Comparison of ENCODE assay signal across 8 cellular contexts in genomic region chr2:71417300-71418202, GRCh38. TPM values are rescaled to one million over a fixed set of nuclear protein-coding genes. Genes with fewer than 3 reads are reported as not detected.
A peak's percentile ranks its signal among the peaks of the same experiment; 100 is the strongest.
DNase-seq lines count a peak whose midpoint lies in the region; ATAC-seq, FAIRE-seq and TF ChIP-seq lines count a peak whose summit lies in the region.

No MANE protein-coding gene starts in this region.

- WGBS in HUES64: 7% methylated on average over 8 of the region's 16 CpGs
- 10% methylated on average over 4 of the region's 16 CpGs for WGBS in K562 (ENCODE audit: insufficient coverage, low coverage, missing lambda C conversion rate)
- no CpG with 5 or more reads among the region's 16 CpGs for WGBS in mesendoderm (ENCODE audit: extremely low coverage, insufficient coverage, low lambda C conversion rate)

- intact Hi-C loops in K562 (cut with micrococcal nuclease): no loop called here

- TF ChIP-seq POLR2A in K562 (conservative IDR thresholded peaks at IDR 0.05): peak; percentile 57
- no peak for TF ChIP-seq POLR2A in GM18505 (IDR thresholded peaks at IDR 0.05; ENCODE audit: borderline replicate concordance, extremely low read depth, insufficient read depth, insufficient read length)

- H3K4me3 ChIP-seq in HUES64 (ENCODE audit: low read length) (peak overlapping the region; percentile 60), K562 (peak overlapping the region; percentile 23), mesendoderm (ENCODE audit: low read length) (no peak overlapping the region)

- H4K5ac ChIP-seq in mesendoderm (ENCODE audit: low read length): no peak overlapping the region

- H3K9ac ChIP-seq in HUES64 (ENCODE audit: low read depth, low read length): peak overlapping the region; percentile 90
- peak overlapping the region; percentile 68 to 69 for H3K9ac ChIP-seq in K562 (ENCODE audit: insufficient read depth in 1 of 2, low read depth in 2 of 2, low read length in 2 of 2)
- peak overlapping the region; percentile 22 for H3K9ac ChIP-seq in mesendoderm (ENCODE audit: low read length)

- TF ChIP-seq CTCF in K562 (IDR thresholded peaks at IDR 0.05 in 2 of 3, conservative IDR thresholded peaks at IDR 0.05 in 1 of 3; ENCODE audit: insufficient read depth in 2 of 3, low read depth in 1 of 3, low read length in 3 of 3): no peak

- no peak overlapping the region for H2AK5ac ChIP-seq in mesendoderm (ENCODE audit: low read length)

- H3K23ac ChIP-seq in mesendoderm (ENCODE audit: low read length): no peak overlapping the region

- peak; percentile 48 for FAIRE-seq in K562 (lab: Jason Lieb, UNC)

- ATAC-seq in K562 (peak; percentile 85), GM18505 (IDR thresholded peaks at IDR 0.05; ENCODE audit: unreplicated experiment) (no peak), GM21447 (IDR thresholded peaks at IDR 0.05; ENCODE audit: unreplicated experiment) (no peak)

- peak overlapping the region; percentile 56 for H3K4me2 ChIP-seq in K562 (ENCODE audit: insufficient read depth, low read length)
- no peak overlapping the region for H3K4me2 ChIP-seq in mesendoderm (ENCODE audit: low read length)

- no peak for TF ChIP-seq EP300 in K562 (IDR thresholded peaks at IDR 0.05; ENCODE audit: low read length)

- no peak overlapping the region for H3K18ac ChIP-seq in mesendoderm (ENCODE audit: low read length)

- H3K56ac ChIP-seq in mesendoderm (ENCODE audit: low read length): peak overlapping the region; percentile 25

- H2BK120ac ChIP-seq in mesendoderm (ENCODE audit: low read depth, low read length): no peak overlapping the region

- H3K27me3 ChIP-seq in HUES64 (ENCODE audit: insufficient read depth, low read length): no peaks in the 10 kb centered on the region
- H3K27me3 ChIP-seq in K562 (ENCODE audit: control insufficient read depth in 2 of 2, insufficient read depth in 2 of 2, low read length in 2 of 2): no peaks in the 10 kb centered on the region
- no peaks in the 10 kb centered on the region for H3K27me3 ChIP-seq in mesendoderm (ENCODE audit: insufficient read depth, low read length, poor library complexity)

- BruUV-seq in K562 (replicated peaks; lab: Mats Ljungman, UMichigan): TSS peak; percentile 58

- no peak overlapping the region for H3K4ac ChIP-seq in mesendoderm (ENCODE audit: low read depth, low read length)

- DNase-seq in ACHN (peak; percentile 8), K562 (ENCODE audit: extremely low read depth in 1 of 4, low spot score in 3 of 4) (peak in 1 of 4 experiments; percentile 16), mesendoderm (peak; percentile 27), NCI-H82 (lab: John Stamatoyannopoulos, UW) (no peak)
- DNase-seq in activated CD4-positive, CD25-positive, alpha-beta regulatory T cell treated with anti-CD3 and anti-CD28 coated beads, Interleukin-2, amount 50 U/mL, for 72 hours: no peak

- H3K27ac ChIP-seq in HUES64 (ENCODE audit: low read depth, low read length) (peak overlapping the region; percentile 73), K562 (ENCODE audit: extremely low read depth, low read depth, low read length) (peak overlapping the region; percentile 78), mesendoderm (ENCODE audit: low read depth, low read length) (no peak overlapping the region)

- H3K79me2 ChIP-seq in K562 (ENCODE audit: control insufficient read depth, insufficient read depth, low read length) (peaks cover 28% of the 10 kb centered on the region), mesendoderm (ENCODE audit: control insufficient read depth, insufficient read depth, low read length) (no peaks in the 10 kb centered on the region)

- POLR2A ChIA-PET in K562 (lab: Yijun Ruan, JAX): interaction anchor here (0.6 to 1.2 kb wide), 4 partner anchors 10 to 81 kb away, joined by 3 to 4 read pairs (median 3); no protein-coding TSS in a partner anchor

- H4K8ac ChIP-seq in mesendoderm (ENCODE audit: low read depth, low read length): no peak overlapping the region

- H4K20me1 ChIP-seq in K562 (replicated peaks; ENCODE audit: control insufficient read depth, insufficient read depth, low read length): no peaks in the 10 kb centered on the region

- CTCF ChIA-PET in K562 (lab: Yijun Ruan, JAX; ENCODE audit: low intra/inter-chr PET ratio): no interaction called here

- no peak overlapping the region for H2BK15ac ChIP-seq in mesendoderm (replicated peaks; ENCODE audit: low read depth)

- TF ChIP-seq RAD21 in K562 (CRISPR knock-in tag; conservative IDR thresholded peaks at IDR 0.05 in 1 of 2, IDR thresholded peaks at IDR 0.05 in 1 of 2): no peak

- in situ Hi-C loops in ACHN (cut with HindIII; ENCODE audit: low pct_ligation_motif_present, low pct_unique_long_range_greater_than_20kb, low sequenced_read_pairs): no loop called here
- in situ Hi-C loops in K562 (cut with MboI): no loop called here

- no peak overlapping the region for H2BK5ac ChIP-seq in mesendoderm (ENCODE audit: low read length)

- peaks cover 12% of the 10 kb centered on the region for H3K4me1 ChIP-seq in HUES64 (ENCODE audit: insufficient read depth, low read length)
- peaks cover 0 to 14% of the 10 kb centered on the region in 2 experiments; a peak in 3 of 5 replicates for H3K4me1 ChIP-seq in K562 (replicated peaks in 1 of 2; ENCODE audit: control insufficient read depth in 2 of 2, insufficient read depth in 2 of 2, low read length in 2 of 2)
- no peaks in the 10 kb centered on the region for H3K4me1 ChIP-seq in mesendoderm (ENCODE audit: control insufficient read depth, low read depth, low read length)

- H3K9me1 ChIP-seq in K562 (ENCODE audit: control insufficient read depth, insufficient read depth, low read length): no peaks in the 10 kb centered on the region

- peaks cover 40% of the 10 kb centered on the region for H3K36me3 ChIP-seq in HUES64 (ENCODE audit: insufficient read depth, low read length)
- peaks cover 28% of the 10 kb centered on the region for H3K36me3 ChIP-seq in K562 (ENCODE audit: control insufficient read depth, insufficient read depth, low read length)
- no peaks in the 10 kb centered on the region for H3K36me3 ChIP-seq in mesendoderm (ENCODE audit: control insufficient read depth, insufficient read depth, low read length)

- H2AFZ ChIP-seq in K562 (ENCODE audit: low read depth, low read length): peak overlapping the region; percentile 35; the same call in 1 of the 2 replicates

- H3K9me3 ChIP-seq in HUES64 (ENCODE audit: insufficient read depth, low read depth, low read length) (no peaks in the 10 kb centered on the region), K562 (replicated peaks; ENCODE audit: control insufficient read depth, insufficient read depth, low read depth, low read length) (no peaks in the 10 kb centered on the region)

- H3K79me1 ChIP-seq in mesendoderm (ENCODE audit: low read length): no peaks in the 10 kb centered on the region

TF ChIP-seq in K562, 482 proteins besides CTCF, POLR2A, EP300 and RAD21 (continues in another document):
- no peak for TF ChIP-seq SMARCB1 (IDR thresholded peaks at IDR 0.05; ENCODE audit: insufficient read length, low read depth)
- peak in 1 of 3 experiments; percentile 2 for TF ChIP-seq YY1 (IDR thresholded peaks at IDR 0.05; ENCODE audit: borderline replicate concordance in 1 of 3, control insufficient read depth in 1 of 3, extremely low read depth in 1 of 3, insufficient read depth in 3 of 3, insufficient read length in 1 of 3, insufficient replicate concordance in 2 of 3, low read depth in 1 of 3, low read length in 2 of 3)
- TF ChIP-seq ZNF398 (CRISPR knock-in tag; IDR thresholded peaks at IDR 0.05): no peak
- TF ChIP-seq CCNT2 (IDR thresholded peaks at IDR 0.05; ENCODE audit: borderline replicate concordance, extremely low read depth, insufficient read length, low read depth, low read length): no peak
- TF ChIP-seq EP400 (IDR thresholded peaks at IDR 0.05): 0 out of 2 replicates have a peak, but pooled peaks have one; percentile 16
- no peak for TF ChIP-seq RFX5 (IDR thresholded peaks at IDR 0.05; ENCODE audit: low read depth, low read length)
- TF ChIP-seq NUFIP1 (IDR thresholded peaks at IDR 0.05; ENCODE audit: partially characterized antibody): no peak
- peak; percentile 61 to 64 for TF ChIP-seq NRF1 (conservative IDR thresholded peaks at IDR 0.05 in 1 of 2, IDR thresholded peaks at IDR 0.05 in 1 of 2)
- peak; percentile 76; the same call in 1 of the 2 replicates for TF ChIP-seq NFRKB (IDR thresholded peaks at IDR 0.05; ENCODE audit: low read depth)

RNA-seq across cellular contexts. Expression of gene DYSF, which starts 35.8 kb away (rescaled TPM):
- 5.6 TPM for polyA plus RNA-seq in HUES64 (2013, experiment 1 of 2)
- 5.8 TPM for polyA plus RNA-seq in HUES64 (2013, experiment 2 of 2)
- 3.8 and 9.4 TPM in 2 replicates for total RNA-seq in K562 (2011; cell fraction: chromatin; rRNA removed; ENCODE audit: low replicate concordance)
- total RNA-seq in K562 (2011; cell fraction: nucleolus; rRNA removed): 4.5 TPM in 2 replicates
- total RNA-seq in K562 (2011; cell fraction: nucleoplasm; rRNA removed): 3.1 and 3.7 TPM in 2 replicates
- total RNA-seq in K562 (2014; rRNA removed) (0.32 and 0.49 TPM in 2 replicates), K562 (2014; rRNA removed; fragmentation: Illumina TruSeq; extraction: Trizol) (0.16 and 0.29 TPM in 2 replicates), K562 (2015; rRNA removed; fragmentation: Illumina TruSeq; extraction: Trizol) (0.19 and 0.25 TPM in 2 replicates), K562 (2021) (0.80 and 0.87 TPM in 2 replicates)
- polyA plus RNA-seq in K562 (2011; rRNA removed) (0.45 and 0.56 TPM in 2 replicates), K562 (2014; fragmentation: Illumina TruSeq; extraction: Trizol) (0.65 and 0.98 TPM in 2 replicates), K562 (2014; fragmentation: Nextera tagmentation; extraction: Ambion mirVana) (under 1 TPM; 0.01 TPM), K562 (2014; rRNA removed) (0.23 and 0.26 TPM in 2 replicates)
- 0.15 and 0.95 TPM in 2 replicates for polyA plus RNA-seq in K562 (2011; cell fraction: cytosol; rRNA removed)
- 0.88 and 4.1 TPM in 2 replicates for polyA plus RNA-seq in K562 (2011; cell fraction: nucleus; rRNA removed)
- 1.0 and 2.2 TPM in 2 replicates for polyA plus RNA-seq in K562 (2012)
- polyA minus RNA-seq in K562 (2011; rRNA and poly(A)+ RNA removed): 0.42 and 1.8 TPM in 2 replicates
- 0.91 and 3.0 TPM in 2 replicates for polyA minus RNA-seq in K562 (2011; cell fraction: cytosol; rRNA and poly(A)+ RNA removed)
- polyA minus RNA-seq in K562 (2011; cell fraction: nucleus; rRNA and poly(A)+ RNA removed): 2.2 TPM in 2 replicates
- polyA plus RNA-seq in mesendoderm (2013, experiment 1 of 2): 4.0 TPM
- 3.9 TPM for polyA plus RNA-seq in mesendoderm (2013, experiment 2 of 2)

Comparison
In these comparisons a context has a peak if more than half of its experiments do, and no peak if none do; other contexts are left out.
1. DNase-seq: peak in ACHN (single experiment) and mesendoderm (single experiment); none in activated CD4-positive, CD25-positive, alpha-beta regulatory T cell treated with anti-CD3 and anti-CD28 coated beads, Interleukin-2, amount 50 U/mL, for 72 hours (single experiment) and NCI-H82 (single experiment).
2. H3K9ac ChIP-seq: peak in every context shown above with its lines; median percentile 90 in HUES64; 68 in K562; 22 in mesendoderm.